ENCODE assay signal across 2 cellular contexts in the genomic region with DNA sequence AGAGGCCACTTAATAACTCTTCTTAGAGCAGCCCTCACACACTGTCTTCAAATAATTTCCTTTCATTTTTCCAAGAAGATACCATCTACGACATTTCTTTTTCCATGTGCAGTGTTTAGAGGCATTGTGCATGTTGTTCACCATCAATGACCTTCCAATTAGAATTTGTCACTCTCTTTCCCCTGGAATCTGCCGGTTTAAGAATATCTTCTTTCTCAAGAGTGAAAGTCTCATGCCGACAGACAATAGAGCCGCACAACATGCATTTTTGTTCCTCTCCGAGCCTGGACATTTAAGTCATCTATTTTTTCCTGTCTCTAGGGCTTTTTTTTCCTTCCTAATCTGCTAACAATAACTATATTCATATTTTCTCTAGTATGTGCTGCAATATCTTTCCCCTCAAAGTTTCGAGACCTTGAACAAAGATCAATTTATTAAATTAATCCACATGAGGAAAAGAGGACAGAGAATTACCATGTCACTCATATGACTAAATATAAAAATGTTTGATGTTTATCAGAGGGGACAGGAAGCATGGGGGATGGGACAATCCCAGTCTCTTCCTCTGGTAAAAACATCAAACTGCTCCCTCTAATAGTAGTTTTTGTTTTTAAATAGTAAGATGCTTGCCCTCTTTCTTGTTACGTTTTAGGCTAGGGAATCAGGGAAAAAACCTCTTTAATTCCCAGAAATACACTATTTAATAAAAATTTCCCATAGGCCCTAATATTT.
TF ChIP-seq lines count a peak whose summit lies in the region.

No MANE protein-coding gene starts in this region.

TF ChIP-seq in HepG2, 621 proteins besides CTCF, POLR2A, EP300 and RAD21:
- TF ChIP-seq ELF3 (CRISPR knock-in tag; IDR thresholded peaks at IDR 0.05): no peak
- no peak for TF ChIP-seq ZNF678 (CRISPR knock-in tag; IDR thresholded peaks at IDR 0.05)
- TF ChIP-seq ZNF329 (CRISPR knock-in tag; IDR thresholded peaks at IDR 0.05; ENCODE audit: low read depth): no peak
- no peak for TF ChIP-seq ETV6 (CRISPR knock-in tag; conservative IDR thresholded peaks at IDR 0.05)
- TF ChIP-seq TEAD3 (CRISPR knock-in tag; optimal IDR thresholded peaks at IDR 0.05; ENCODE audit: borderline replicate concordance): no peak
- no peak for TF ChIP-seq ZNF282 (IDR thresholded peaks at IDR 0.05; ENCODE audit: partially characterized antibody)
- TF ChIP-seq, protein P1, sequence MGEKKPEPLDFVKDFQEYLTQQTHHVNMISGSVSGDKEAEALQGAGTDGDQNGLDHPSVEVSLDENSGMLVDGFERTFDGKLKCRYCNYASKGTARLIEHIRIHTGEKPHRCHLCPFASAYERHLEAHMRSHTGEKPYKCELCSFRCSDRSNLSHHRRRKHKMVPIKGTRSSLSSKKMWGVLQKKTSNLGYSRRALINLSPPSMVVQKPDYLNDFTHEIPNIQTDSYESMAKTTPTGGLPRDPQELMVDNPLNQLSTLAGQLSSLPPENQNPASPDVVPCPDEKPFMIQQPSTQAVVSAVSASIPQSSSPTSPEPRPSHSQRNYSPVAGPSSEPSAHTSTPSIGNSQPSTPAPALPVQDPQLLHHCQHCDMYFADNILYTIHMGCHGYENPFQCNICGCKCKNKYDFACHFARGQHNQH (CRISPR knock-in tag; IDR thresholded peaks at IDR 0.05): no peak
- TF ChIP-seq XRCC5 (optimal IDR thresholded peaks at IDR 0.05; ENCODE audit: low read length): no peak
- TF ChIP-seq RNF2 (conservative IDR thresholded peaks at IDR 0.05; ENCODE audit: low read depth): no peak
- TF ChIP-seq, protein P2, sequence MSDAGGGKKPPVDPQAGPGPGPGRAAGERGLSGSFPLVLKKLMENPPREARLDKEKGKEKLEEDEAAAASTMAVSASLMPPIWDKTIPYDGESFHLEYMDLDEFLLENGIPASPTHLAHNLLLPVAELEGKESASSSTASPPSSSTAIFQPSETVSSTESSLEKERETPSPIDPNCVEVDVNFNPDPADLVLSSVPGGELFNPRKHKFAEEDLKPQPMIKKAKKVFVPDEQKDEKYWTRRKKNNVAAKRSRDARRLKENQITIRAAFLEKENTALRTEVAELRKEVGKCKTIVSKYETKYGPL (CRISPR knock-in tag; IDR thresholded peaks at IDR 0.05): no peak
- TF ChIP-seq ZNF253 (CRISPR knock-in tag; IDR thresholded peaks at IDR 0.05; ENCODE audit: borderline replicate concordance): no peak

TF ChIP-seq in endothelial cell of umbilical vein, 7 proteins besides CTCF, POLR2A, EP300 and RAD21:
- peak; percentile 79 for TF ChIP-seq GATA2 (IDR thresholded peaks at IDR 0.05; ENCODE audit: insufficient read depth, insufficient read length, low read depth, low read length)
- TF ChIP-seq, protein P3, sequence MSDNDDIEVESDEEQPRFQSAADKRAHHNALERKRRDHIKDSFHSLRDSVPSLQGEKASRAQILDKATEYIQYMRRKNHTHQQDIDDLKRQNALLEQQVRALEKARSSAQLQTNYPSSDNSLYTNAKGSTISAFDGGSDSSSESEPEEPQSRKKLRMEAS (IDR thresholded peaks at IDR 0.05; ENCODE audit: insufficient read depth, insufficient read length): no peak
